Comparison of ENCODE assay signal across 1 cellular context in genomic region chr6:20400476-20401402, GRCh38.
A peak's percentile ranks its signal among the peaks of the same experiment; 100 is the strongest.
TF ChIP-seq lines count a peak whose summit lies in the region.

No MANE protein-coding gene starts in this region.

TF ChIP-seq in HepG2, 621 proteins besides CTCF, POLR2A, EP300 and RAD21 (continued from another document and continues in another):
- TF ChIP-seq ZNF362 (CRISPR knock-in tag; IDR thresholded peaks at IDR 0.05; ENCODE audit: borderline replicate concordance) (no peak), ZNF878 (CRISPR knock-in tag; IDR thresholded peaks at IDR 0.05) (no peak), RXRA (CRISPR knock-in tag; IDR thresholded peaks at IDR 0.05) (peak; percentile 20; the same call in 1 of the 2 replicates), TMF1 (CRISPR knock-in tag; IDR thresholded peaks at IDR 0.05; ENCODE audit: low read depth) (no peak), BCLAF1 (IDR thresholded peaks at IDR 0.05) (no peak), CEBPZ (IDR thresholded peaks at IDR 0.05; ENCODE audit: low read length) (no peak), ZNF569 (CRISPR knock-in tag; IDR thresholded peaks at IDR 0.05; ENCODE audit: borderline replicate concordance) (no peak), RAD51 (IDR thresholded peaks at IDR 0.05; ENCODE audit: borderline replicate concordance) (no peak), BCL6 (CRISPR knock-in tag; IDR thresholded peaks at IDR 0.05) (no peak), HOMEZ (CRISPR knock-in tag; IDR thresholded peaks at IDR 0.05; ENCODE audit: low read depth) (no peak; the same call in 1 of the 2 replicates), ZNF235 (CRISPR knock-in tag; IDR thresholded peaks at IDR 0.05; ENCODE audit: borderline replicate concordance) (no peak), MBNL3 (CRISPR knock-in tag; conservative IDR thresholded peaks at IDR 0.05) (no peak), MYNN (CRISPR knock-in tag; IDR thresholded peaks at IDR 0.05; ENCODE audit: low read depth) (no peak), ZNF704 (CRISPR knock-in tag; IDR thresholded peaks at IDR 0.05; ENCODE audit: borderline replicate concordance) (0 out of 2 replicates have a peak, but pooled peaks have one; percentile 11), ZBTB46 (CRISPR knock-in tag; IDR thresholded peaks at IDR 0.05; ENCODE audit: borderline replicate concordance) (no peak), PRDM10 (CRISPR knock-in tag; IDR thresholded peaks at IDR 0.05; ENCODE audit: low read depth) (peak; percentile 50; the same call in 1 of the 2 replicates), ZNF205 (CRISPR knock-in tag; IDR thresholded peaks at IDR 0.05) (no peak), HNF4A (CRISPR knock-in tag; IDR thresholded peaks at IDR 0.05) (no peak; the same call in 1 of the 2 replicates), CBX5 (CRISPR knock-in tag; IDR thresholded peaks at IDR 0.05; ENCODE audit: borderline replicate concordance) (no peak), ZNF629 (CRISPR knock-in tag; conservative IDR thresholded peaks at IDR 0.05) (no peak), SP5 (CRISPR knock-in tag; IDR thresholded peaks at IDR 0.05; ENCODE audit: borderline replicate concordance, low read depth) (no peak), ARID3A (IDR thresholded peaks at IDR 0.05; ENCODE audit: low read depth, low read length) (0 out of 2 replicates have a peak, but pooled peaks have one; percentile 10), MXD4 (CRISPR knock-in tag; IDR thresholded peaks at IDR 0.05) (no peak), ZNF317 (CRISPR knock-in tag; IDR thresholded peaks at IDR 0.05) (no peak), ZNF280D (CRISPR knock-in tag; IDR thresholded peaks at IDR 0.05) (no peak), HBP1 (CRISPR knock-in tag; IDR thresholded peaks at IDR 0.05; ENCODE audit: low read depth) (no peak), NCOA5 (CRISPR knock-in tag; IDR thresholded peaks at IDR 0.05) (no peak)
